In genomic region chr22:45163417-45164216, GRCh38 we compare ENCODE assay signal across 8 cellular contexts. TPM values are rescaled to one million over a fixed set of nuclear protein-coding genes. Genes with fewer than 3 reads are reported as not detected.
DNase-seq lines count a peak whose midpoint lies in the region; ATAC-seq and TF ChIP-seq lines count a peak whose summit lies in the region.

A gene with protein sequence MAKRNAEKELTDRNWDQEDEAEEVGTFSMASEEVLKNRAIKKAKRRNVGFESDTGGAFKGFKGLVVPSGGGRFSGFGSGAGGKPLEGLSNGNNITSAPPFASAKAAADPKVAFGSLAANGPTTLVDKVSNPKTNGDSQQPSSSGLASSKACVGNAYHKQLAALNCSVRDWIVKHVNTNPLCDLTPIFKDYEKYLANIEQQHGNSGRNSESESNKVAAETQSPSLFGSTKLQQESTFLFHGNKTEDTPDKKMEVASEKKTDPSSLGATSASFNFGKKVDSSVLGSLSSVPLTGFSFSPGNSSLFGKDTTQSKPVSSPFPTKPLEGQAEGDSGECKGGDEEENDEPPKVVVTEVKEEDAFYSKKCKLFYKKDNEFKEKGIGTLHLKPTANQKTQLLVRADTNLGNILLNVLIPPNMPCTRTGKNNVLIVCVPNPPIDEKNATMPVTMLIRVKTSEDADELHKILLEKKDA (plus strand): TSS chr22:45163925. CDS start chr22:45168178, 4,253 bp downstream.

- H3K27me3 Mint-ChIP-seq in chondrocyte (ENCODE audit: low read depth), result no peaks in the 10 kb centered on the region

- no peaks in the 10 kb centered on the region for H3K9me3 Mint-ChIP-seq in chondrocyte (ENCODE audit: low read depth)

- H3K27ac Mint-ChIP-seq in chondrocyte (ENCODE audit: unreplicated experiment), result peak within 1 kb of the TSS; percentile 93

- TF ChIP-seq CTCF in chondrocyte (IDR thresholded peaks at IDR 0.05), result peak; percentile 40

- DNase-seq in AML-193 (lab: John Stamatoyannopoulos, UW) (peak; percentile 91 to 95), NCI-H510A (lab: John Stamatoyannopoulos, UW) (peak; percentile 83), chondrocyte (ENCODE audit: low spot score) (peak; percentile 98), kidney glomerular epithelial cell (lab: John Stamatoyannopoulos, UW) (peak; percentile 85)
- DNase-seq in activated CD4-positive, alpha-beta T cell treated with anti-CD3 and anti-CD28 coated beads for 1 hour, result peak; percentile 96
- DNase-seq in stimulated activated CD4-positive, alpha-beta T cell treated with anti-CD3 and anti-CD28 coated beads, Interleukin-1b, Interleukin-23, amount 100 ng/mL, for 1 hour (ENCODE audit: low read depth in 2 of 2), result peak; percentile 89 to 94

- peak within 1 kb of the TSS; percentile 85 for H3K4me3 Mint-ChIP-seq in chondrocyte (ENCODE audit: unreplicated experiment)

- peaks cover 47% of the 10 kb centered on the region for H3K4me1 Mint-ChIP-seq in chondrocyte (ENCODE audit: low read depth)

- ATAC-seq in GM19043 (IDR thresholded peaks at IDR 0.05; ENCODE audit: low read depth, unreplicated experiment) (peak; percentile 68), HG03378 (IDR thresholded peaks at IDR 0.05; ENCODE audit: unreplicated experiment) (peak; percentile 68)

- peaks cover 3% of the 10 kb centered on the region for H3K36me3 Mint-ChIP-seq in chondrocyte (ENCODE audit: low read depth)

RNA-seq across cellular contexts. Expression of the gene that starts here (rescaled TPM):
- total RNA-seq in chondrocyte, result 35.8 to 44.1 TPM (median 41.6 TPM) in 3 replicates

Comparison
In these comparisons a context has a peak if more than half of its experiments do, and no peak if none do; other contexts are left out.
1. Peak in every context shown above with its lines: DNase-seq and ATAC-seq.